Comparison of ENCODE assay signal across 1 cellular context in the genomic region with DNA sequence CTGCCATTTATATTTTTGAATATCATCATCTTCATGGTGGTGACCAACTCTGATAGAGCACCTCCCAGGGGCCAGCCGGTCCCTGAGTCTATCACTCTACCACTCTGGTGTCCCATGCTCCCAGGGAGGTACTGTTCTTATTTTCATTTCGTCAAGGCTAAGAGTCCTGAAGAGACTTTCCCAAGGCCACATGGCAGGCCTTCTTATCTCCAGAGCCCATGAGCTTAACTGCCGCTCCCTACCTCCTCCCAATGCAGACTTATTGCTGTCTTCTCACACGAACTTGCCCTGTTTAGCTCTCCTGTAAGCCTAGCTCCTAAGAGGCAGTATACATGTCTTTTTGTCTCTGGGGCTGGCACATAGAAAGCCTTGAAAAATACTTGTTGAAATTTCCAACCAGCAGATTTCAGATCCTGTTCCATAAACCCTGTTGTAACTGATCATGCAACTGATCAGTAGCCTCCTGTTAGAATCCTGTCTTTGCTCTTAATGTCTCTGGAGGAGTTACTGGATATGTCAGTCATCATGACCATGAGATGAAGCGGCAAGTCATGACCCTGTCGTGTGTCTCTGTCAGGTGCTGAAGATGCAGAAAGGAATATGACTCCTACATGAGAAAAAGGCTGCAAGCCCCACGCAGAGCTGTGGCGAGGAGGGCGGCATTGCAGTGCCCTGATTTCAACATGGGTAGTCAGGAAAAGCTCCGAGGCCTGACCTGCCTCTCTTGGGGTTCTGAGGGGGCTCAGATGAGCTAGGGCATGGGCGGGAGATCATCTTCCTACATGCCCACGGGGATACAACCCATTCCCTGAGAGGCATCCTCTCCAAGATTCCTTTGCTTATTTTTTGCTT.
A peak's percentile ranks its signal among the peaks of the same experiment; 100 is the strongest.
TF ChIP-seq lines count a peak whose summit lies in the region.

No MANE protein-coding gene starts in this region.

TF ChIP-seq in K562, 482 proteins besides CTCF, POLR2A, EP300 and RAD21 (continued from another document):
- TF ChIP-seq, protein P1, sequence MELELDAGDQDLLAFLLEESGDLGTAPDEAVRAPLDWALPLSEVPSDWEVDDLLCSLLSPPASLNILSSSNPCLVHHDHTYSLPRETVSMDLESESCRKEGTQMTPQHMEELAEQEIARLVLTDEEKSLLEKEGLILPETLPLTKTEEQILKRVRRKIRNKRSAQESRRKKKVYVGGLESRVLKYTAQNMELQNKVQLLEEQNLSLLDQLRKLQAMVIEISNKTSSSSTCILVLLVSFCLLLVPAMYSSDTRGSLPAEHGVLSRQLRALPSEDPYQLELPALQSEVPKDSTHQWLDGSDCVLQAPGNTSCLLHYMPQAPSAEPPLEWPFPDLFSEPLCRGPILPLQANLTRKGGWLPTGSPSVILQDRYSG (tag; conservative IDR thresholded peaks at IDR 0.05; ENCODE audit: low read depth), result peak; percentile 70; the same call in 1 of the 2 replicates
- TF ChIP-seq, protein P2, sequence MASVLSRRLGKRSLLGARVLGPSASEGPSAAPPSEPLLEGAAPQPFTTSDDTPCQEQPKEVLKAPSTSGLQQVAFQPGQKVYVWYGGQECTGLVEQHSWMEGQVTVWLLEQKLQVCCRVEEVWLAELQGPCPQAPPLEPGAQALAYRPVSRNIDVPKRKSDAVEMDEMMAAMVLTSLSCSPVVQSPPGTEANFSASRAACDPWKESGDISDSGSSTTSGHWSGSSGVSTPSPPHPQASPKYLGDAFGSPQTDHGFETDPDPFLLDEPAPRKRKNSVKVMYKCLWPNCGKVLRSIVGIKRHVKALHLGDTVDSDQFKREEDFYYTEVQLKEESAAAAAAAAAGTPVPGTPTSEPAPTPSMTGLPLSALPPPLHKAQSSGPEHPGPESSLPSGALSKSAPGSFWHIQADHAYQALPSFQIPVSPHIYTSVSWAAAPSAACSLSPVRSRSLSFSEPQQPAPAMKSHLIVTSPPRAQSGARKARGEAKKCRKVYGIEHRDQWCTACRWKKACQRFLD (CRISPR knock-in tag; IDR thresholded peaks at IDR 0.05), result no peak
- TF ChIP-seq E2F6 (IDR thresholded peaks at IDR 0.05; ENCODE audit: borderline replicate concordance in 1 of 2, extremely low read depth in 1 of 2, insufficient read depth in 1 of 2, insufficient read length in 1 of 2, low read depth in 1 of 2, low read length in 1 of 2, poor library complexity in 1 of 2, severe bottlenecking in 1 of 2) (peak; percentile 67 to 89), HDAC2 (IDR thresholded peaks at IDR 0.05) (0 out of 2 replicates have a peak, but pooled peaks have one; percentile 53), ZBTB8A (IDR thresholded peaks at IDR 0.05; ENCODE audit: partially characterized antibody) (no peak), U2AF1 (optimal IDR thresholded peaks at IDR 0.05; ENCODE audit: low read depth, low read length) (no peak), TEAD4 (IDR thresholded peaks at IDR 0.05; ENCODE audit: low read length) (peak; percentile 38; the same call in 1 of the 2 replicates), TEAD4 (CRISPR knock-in tag; IDR thresholded peaks at IDR 0.05; ENCODE audit: borderline replicate concordance) (no peak), MTA3 (IDR thresholded peaks at IDR 0.05; ENCODE audit: borderline replicate concordance) (no peak), HDAC3 (IDR thresholded peaks at IDR 0.05; ENCODE audit: borderline replicate concordance, partially characterized antibody) (peak; percentile 25), CBFA2T3 (IDR thresholded peaks at IDR 0.05) (peak; percentile 85), E2F3 (CRISPR knock-in tag; IDR thresholded peaks at IDR 0.05) (no peak), MYC (IDR thresholded peaks at IDR 0.05; ENCODE audit: low read depth, low read length) (peak; percentile 83), MYC (CRISPR knock-in tag; IDR thresholded peaks at IDR 0.05; ENCODE audit: borderline replicate concordance, low read depth) (no peak), SNRNP70 (optimal IDR thresholded peaks at IDR 0.05; ENCODE audit: low read depth, low read length) (no peak), SAFB (IDR thresholded peaks at IDR 0.05; ENCODE audit: borderline replicate concordance, low read depth, low read length) (no peak), PBX2 (CRISPR knock-in tag; IDR thresholded peaks at IDR 0.05; ENCODE audit: low read depth) (no peak), PBX2 (tag; conservative IDR thresholded peaks at IDR 0.05; ENCODE audit: low read depth) (peak; percentile 69), SPI1 (IDR thresholded peaks at IDR 0.05; ENCODE audit: borderline replicate concordance, low read depth, low read length) (no peak), FOXP1 (CRISPR knock-in tag; IDR thresholded peaks at IDR 0.05) (no peak), FOS (IDR thresholded peaks at IDR 0.05; ENCODE audit: extremely low read depth, insufficient read length) (no peak), ZNF165 (CRISPR knock-in tag; IDR thresholded peaks at IDR 0.05; ENCODE audit: borderline replicate concordance) (no peak), MAFG (tag; conservative IDR thresholded peaks at IDR 0.05) (0 out of 2 replicates have a peak, but pooled peaks have one; percentile 21), HMGN3 (IDR thresholded peaks at IDR 0.05; ENCODE audit: borderline replicate concordance, extremely low read depth, insufficient read length, low read depth, low read length) (no peak), ZNF589 (CRISPR knock-in tag; IDR thresholded peaks at IDR 0.05; ENCODE audit: low read depth) (no peak), MEF2D (tag; conservative IDR thresholded peaks at IDR 0.05; ENCODE audit: low read depth) (no peak), TCF7L2 (IDR thresholded peaks at IDR 0.05; ENCODE audit: low read depth, low read length) (no peak), BRD4 (IDR thresholded peaks at IDR 0.05) (no peak), CBFA2T2 (conservative IDR thresholded peaks at IDR 0.05) (peak; percentile 67), EP400 (IDR thresholded peaks at IDR 0.05) (peak; percentile 55; the same call in 1 of the 2 replicates), KDM2B (CRISPR knock-in tag; IDR thresholded peaks at IDR 0.05) (no peak), ETV5 (CRISPR knock-in tag; IDR thresholded peaks at IDR 0.05; ENCODE audit: low read depth) (no peak), SAFB2 (IDR thresholded peaks at IDR 0.05; ENCODE audit: borderline replicate concordance, low read depth, low read length, severe bottlenecking) (no peak), KLF6 (CRISPR knock-in tag; IDR thresholded peaks at IDR 0.05; ENCODE audit: borderline replicate concordance) (no peak), TEAD1 (CRISPR knock-in tag; IDR thresholded peaks at IDR 0.05) (no peak), HIVEP1 (CRISPR knock-in tag; IDR thresholded peaks at IDR 0.05) (no peak), E4F1 (CRISPR knock-in tag; IDR thresholded peaks at IDR 0.05; ENCODE audit: borderline replicate concordance) (no peak), EHMT2 (IDR thresholded peaks at IDR 0.05) (peak; percentile 91), CBX8 (IDR thresholded peaks at IDR 0.05; ENCODE audit: borderline replicate concordance, extremely low read depth, low read depth, low read length, poor library complexity, severe bottlenecking) (no peak), ETV1 (tag; conservative IDR thresholded peaks at IDR 0.05; ENCODE audit: low read depth) (no peak), ZNF41 (CRISPR knock-in tag; conservative IDR thresholded peaks at IDR 0.05) (no peak), HEY1 (CRISPR knock-in tag; IDR thresholded peaks at IDR 0.05; ENCODE audit: borderline replicate concordance) (no peak)
- TF ChIP-seq, protein P3, sequence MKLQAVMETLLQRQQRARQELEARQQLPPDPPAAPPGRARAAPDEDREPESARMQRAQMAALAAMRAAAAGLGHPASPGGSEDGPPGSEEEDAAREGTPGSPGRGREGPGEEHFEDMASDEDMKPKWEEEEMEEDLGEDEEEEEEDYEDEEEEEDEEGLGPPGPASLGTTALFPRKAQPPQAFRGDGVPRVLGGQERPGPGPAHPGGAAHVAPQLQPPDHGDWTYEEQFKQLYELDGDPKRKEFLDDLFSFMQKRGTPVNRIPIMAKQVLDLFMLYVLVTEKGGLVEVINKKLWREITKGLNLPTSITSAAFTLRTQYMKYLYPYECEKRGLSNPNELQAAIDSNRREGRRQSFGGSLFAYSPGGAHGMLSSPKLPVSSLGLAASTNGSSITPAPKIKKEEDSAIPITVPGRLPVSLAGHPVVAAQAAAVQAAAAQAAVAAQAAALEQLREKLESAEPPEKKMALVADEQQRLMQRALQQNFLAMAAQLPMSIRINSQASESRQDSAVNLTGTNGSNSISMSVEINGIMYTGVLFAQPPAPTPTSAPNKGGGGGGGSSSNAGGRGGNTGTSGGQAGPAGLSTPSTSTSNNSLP (IDR thresholded peaks at IDR 0.05; ENCODE audit: borderline replicate concordance, low read depth, low read length), result no peak
- TF ChIP-seq, protein P4, sequence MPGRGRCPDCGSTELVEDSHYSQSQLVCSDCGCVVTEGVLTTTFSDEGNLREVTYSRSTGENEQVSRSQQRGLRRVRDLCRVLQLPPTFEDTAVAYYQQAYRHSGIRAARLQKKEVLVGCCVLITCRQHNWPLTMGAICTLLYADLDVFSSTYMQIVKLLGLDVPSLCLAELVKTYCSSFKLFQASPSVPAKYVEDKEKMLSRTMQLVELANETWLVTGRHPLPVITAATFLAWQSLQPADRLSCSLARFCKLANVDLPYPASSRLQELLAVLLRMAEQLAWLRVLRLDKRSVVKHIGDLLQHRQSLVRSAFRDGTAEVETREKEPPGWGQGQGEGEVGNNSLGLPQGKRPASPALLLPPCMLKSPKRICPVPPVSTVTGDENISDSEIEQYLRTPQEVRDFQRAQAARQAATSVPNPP (IDR thresholded peaks at IDR 0.05; ENCODE audit: borderline replicate concordance, insufficient read depth, insufficient read length), result no peak
- TF ChIP-seq, protein P5, sequence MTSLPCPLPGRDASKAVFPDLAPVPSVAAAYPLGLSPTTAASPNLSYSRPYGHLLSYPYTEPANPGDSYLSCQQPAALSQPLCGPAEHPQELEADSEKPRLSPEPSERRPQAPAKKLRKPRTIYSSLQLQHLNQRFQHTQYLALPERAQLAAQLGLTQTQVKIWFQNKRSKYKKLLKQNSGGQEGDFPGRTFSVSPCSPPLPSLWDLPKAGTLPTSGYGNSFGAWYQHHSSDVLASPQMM (CRISPR knock-in tag; IDR thresholded peaks at IDR 0.05), result no peak
TF ChIP-seq in K562: peak in this region for 44.
